Comparison of ENCODE assay signal across 1 cellular context in genomic region chr10:122113161-122113944, GRCh38.
TF ChIP-seq lines count a peak whose summit lies in the region.

No MANE protein-coding gene starts in this region.

TF ChIP-seq in HepG2, 621 proteins besides CTCF, POLR2A, EP300 and RAD21 (continued from another document and continues in another):
- TF ChIP-seq, protein P1, sequence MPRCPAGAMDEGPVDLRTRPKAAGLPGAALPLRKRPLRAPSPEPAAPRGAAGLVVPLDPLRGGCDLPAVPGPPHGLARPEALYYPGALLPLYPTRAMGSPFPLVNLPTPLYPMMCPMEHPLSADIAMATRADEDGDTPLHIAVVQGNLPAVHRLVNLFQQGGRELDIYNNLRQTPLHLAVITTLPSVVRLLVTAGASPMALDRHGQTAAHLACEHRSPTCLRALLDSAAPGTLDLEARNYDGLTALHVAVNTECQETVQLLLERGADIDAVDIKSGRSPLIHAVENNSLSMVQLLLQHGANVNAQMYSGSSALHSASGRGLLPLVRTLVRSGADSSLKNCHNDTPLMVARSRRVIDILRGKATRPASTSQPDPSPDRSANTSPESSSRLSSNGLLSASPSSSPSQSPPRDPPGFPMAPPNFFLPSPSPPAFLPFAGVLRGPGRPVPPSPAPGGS (CRISPR knock-in tag; IDR thresholded peaks at IDR 0.05) = 0 out of 2 replicates have a peak, but pooled peaks have one; percentile 26
- no peak; the same call in 1 of the 2 replicates for TF ChIP-seq PATZ1 (CRISPR knock-in tag; IDR thresholded peaks at IDR 0.05)
- TF ChIP-seq CREB1 (IDR thresholded peaks at IDR 0.05) = peak; percentile 62
- TF ChIP-seq CREB1 (CRISPR knock-in tag; IDR thresholded peaks at IDR 0.05) = 0 out of 2 replicates have a peak, but pooled peaks have one; percentile 12
- no peak for TF ChIP-seq ATF1 (CRISPR knock-in tag; IDR thresholded peaks at IDR 0.05)
- TF ChIP-seq, protein P2, sequence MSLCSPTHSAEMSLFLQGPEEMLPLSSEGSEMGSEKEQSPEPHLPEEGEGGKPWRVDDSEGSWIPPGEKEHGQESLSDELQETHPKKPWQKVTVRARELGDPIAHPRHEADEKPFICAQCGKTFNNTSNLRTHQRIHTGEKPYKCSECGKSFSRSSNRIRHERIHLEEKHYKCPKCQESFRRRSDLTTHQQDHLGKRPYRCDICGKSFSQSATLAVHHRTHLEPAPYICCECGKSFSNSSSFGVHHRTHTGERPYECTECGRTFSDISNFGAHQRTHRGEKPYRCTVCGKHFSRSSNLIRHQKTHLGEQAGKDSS (CRISPR knock-in tag; IDR thresholded peaks at IDR 0.05; ENCODE audit: borderline replicate concordance, low read depth) = no peak
- peak; percentile 81; the same call in 1 of the 2 replicates for TF ChIP-seq ZNF777 (CRISPR knock-in tag; IDR thresholded peaks at IDR 0.05)
- TF ChIP-seq BORCS8-MEF2B (CRISPR knock-in tag; IDR thresholded peaks at IDR 0.05) = peak; percentile 36; the same call in 1 of the 2 replicates
- TF ChIP-seq ZNF101 (CRISPR knock-in tag; IDR thresholded peaks at IDR 0.05; ENCODE audit: borderline replicate concordance, low read depth) = no peak
- peak; percentile 13; the same call in 1 of the 2 replicates for TF ChIP-seq KMT2A (CRISPR knock-in tag; IDR thresholded peaks at IDR 0.05)
- TF ChIP-seq ZNF484 (CRISPR knock-in tag; IDR thresholded peaks at IDR 0.05; ENCODE audit: borderline replicate concordance, low read depth) = no peak
- peak; percentile 79 for TF ChIP-seq BRD4 (CRISPR knock-in tag; IDR thresholded peaks at IDR 0.05)
- TF ChIP-seq ZNF720 (CRISPR knock-in tag; IDR thresholded peaks at IDR 0.05) = no peak
- no peak for TF ChIP-seq RFX3 (CRISPR knock-in tag; IDR thresholded peaks at IDR 0.05)
- no peak for TF ChIP-seq FOXM1 (CRISPR knock-in tag; IDR thresholded peaks at IDR 0.05)
- TF ChIP-seq NR2F6 (IDR thresholded peaks at IDR 0.05) = peak; percentile 19; the same call in 1 of the 2 replicates
- peak; percentile 42; the same call in 1 of the 2 replicates for TF ChIP-seq NR2F6 (CRISPR knock-in tag; IDR thresholded peaks at IDR 0.05)
- TF ChIP-seq ELF4 (CRISPR knock-in tag; IDR thresholded peaks at IDR 0.05; ENCODE audit: borderline replicate concordance) = no peak
- TF ChIP-seq THAP11 (CRISPR knock-in tag; IDR thresholded peaks at IDR 0.05) = no peak
- no peak for TF ChIP-seq FOXO1 (CRISPR knock-in tag; IDR thresholded peaks at IDR 0.05)
- TF ChIP-seq, protein P3, sequence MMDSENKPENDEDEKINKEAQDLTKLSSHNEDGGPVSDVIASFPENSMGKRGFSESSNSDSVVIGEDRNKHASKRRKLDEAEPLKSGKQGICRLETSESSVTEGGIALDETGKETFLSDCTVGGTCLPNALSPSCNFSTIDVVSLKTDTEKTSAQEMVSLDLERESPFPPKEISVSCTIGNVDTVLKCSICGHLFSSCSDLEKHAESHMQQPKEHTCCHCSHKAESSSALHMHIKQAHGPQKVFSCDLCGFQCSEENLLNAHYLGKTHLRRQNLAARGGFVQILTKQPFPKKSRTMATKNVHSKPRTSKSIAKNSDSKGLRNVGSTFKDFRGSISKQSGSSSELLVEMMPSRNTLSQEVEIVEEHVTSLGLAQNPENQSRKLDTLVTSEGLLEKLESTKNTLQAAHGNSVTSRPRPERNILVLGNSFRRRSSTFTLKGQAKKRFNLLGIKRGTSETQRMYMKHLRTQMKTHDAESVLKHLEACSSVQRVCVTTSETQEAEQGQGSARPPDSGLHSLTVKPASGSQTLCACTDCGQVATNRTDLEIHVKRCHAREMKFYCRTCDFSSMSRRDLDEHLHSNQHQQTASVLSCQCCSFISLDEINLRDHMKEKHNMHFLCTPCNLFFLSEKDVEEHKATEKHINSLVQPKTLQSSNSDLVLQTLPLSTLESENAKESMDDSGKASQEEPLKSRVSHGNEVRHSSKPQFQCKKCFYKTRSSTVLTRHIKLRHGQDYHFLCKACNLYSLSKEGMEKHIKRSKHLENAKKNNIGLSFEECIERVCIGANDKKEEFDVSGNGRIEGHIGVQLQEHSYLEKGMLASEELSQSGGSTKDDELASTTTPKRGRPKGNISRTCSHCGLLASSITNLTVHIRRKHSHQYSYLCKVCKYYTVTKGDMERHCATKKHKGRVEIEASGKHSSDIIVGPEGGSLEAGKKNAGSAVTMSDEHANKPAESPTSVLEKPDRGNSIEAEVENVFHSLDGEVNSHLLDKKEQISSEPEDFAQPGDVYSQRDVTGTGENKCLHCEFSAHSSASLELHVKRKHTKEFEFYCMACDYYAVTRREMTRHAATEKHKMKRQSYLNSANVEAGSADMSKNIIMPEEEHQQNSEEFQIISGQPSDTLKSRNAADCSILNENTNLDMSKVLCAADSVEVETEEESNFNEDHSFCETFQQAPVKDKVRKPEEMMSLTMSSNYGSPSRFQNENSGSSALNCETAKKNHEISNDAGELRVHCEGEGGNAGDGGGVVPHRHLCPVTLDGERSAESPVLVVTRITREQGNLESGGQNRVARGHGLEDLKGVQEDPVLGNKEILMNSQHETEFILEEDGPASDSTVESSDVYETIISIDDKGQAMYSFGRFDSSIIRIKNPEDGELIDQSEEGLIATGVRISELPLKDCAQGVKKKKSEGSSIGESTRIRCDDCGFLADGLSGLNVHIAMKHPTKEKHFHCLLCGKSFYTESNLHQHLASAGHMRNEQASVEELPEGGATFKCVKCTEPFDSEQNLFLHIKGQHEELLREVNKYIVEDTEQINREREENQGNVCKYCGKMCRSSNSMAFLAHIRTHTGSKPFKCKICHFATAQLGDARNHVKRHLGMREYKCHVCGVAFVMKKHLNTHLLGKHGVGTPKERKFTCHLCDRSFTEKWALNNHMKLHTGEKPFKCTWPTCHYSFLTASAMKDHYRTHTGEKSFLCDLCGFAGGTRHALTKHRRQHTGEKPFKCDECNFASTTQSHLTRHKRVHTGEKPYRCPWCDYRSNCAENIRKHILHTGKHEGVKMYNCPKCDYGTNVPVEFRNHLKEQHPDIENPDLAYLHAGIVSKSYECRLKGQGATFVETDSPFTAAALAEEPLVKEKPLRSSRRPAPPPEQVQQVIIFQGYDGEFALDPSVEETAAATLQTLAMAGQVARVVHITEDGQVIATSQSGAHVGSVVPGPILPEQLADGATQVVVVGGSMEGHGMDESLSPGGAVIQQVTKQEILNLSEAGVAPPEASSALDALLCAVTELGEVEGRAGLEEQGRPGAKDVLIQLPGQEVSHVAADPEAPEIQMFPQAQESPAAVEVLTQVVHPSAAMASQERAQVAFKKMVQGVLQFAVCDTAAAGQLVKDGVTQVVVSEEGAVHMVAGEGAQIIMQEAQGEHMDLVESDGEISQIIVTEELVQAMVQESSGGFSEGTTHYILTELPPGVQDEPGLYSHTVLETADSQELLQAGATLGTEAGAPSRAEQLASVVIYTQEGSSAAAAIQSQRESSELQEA (CRISPR knock-in tag; IDR thresholded peaks at IDR 0.05; ENCODE audit: not compliant biosample characterization) = no peak
- TF ChIP-seq ZNF546 (CRISPR knock-in tag; conservative IDR thresholded peaks at IDR 0.05) = no peak
- peak; percentile 38; the same call in 1 of the 2 replicates for TF ChIP-seq ZNF563 (CRISPR knock-in tag; IDR thresholded peaks at IDR 0.05)
- TF ChIP-seq NFYC (CRISPR knock-in tag; IDR thresholded peaks at IDR 0.05) = no peak
- TF ChIP-seq, protein P4, sequence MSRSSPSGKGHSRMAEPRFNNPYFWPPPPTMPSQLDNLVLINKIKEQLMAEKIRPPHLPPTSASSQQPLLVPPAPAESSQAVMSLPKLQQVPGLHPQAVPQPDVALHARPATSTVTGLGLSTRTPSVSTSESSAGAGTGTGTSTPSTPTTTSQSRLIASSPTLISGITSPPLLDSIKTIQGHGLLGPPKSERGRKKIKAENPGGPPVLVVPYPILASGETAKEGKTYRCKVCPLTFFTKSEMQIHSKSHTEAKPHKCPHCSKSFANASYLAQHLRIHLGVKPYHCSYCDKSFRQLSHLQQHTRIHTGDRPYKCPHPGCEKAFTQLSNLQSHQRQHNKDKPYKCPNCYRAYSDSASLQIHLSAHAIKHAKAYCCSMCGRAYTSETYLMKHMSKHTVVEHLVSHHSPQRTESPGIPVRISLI (CRISPR knock-in tag; IDR thresholded peaks at IDR 0.05; ENCODE audit: borderline replicate concordance) = 0 out of 2 replicates have a peak, but pooled peaks have one; percentile 16
- no peak for TF ChIP-seq NFATC3 (CRISPR knock-in tag; IDR thresholded peaks at IDR 0.05)
- TF ChIP-seq HNRNPH1 (optimal IDR thresholded peaks at IDR 0.05; ENCODE audit: low read depth, low read length) = no peak
- 0 out of 2 replicates have a peak, but pooled peaks have one; percentile 30 for TF ChIP-seq PAWR (CRISPR knock-in tag; IDR thresholded peaks at IDR 0.05; ENCODE audit: borderline replicate concordance)
- no peak for TF ChIP-seq MIER2 (CRISPR knock-in tag; IDR thresholded peaks at IDR 0.05)
- TF ChIP-seq HMG20B (CRISPR knock-in tag; conservative IDR thresholded peaks at IDR 0.05) = no peak
- no peak for TF ChIP-seq CC2D1A (CRISPR knock-in tag; IDR thresholded peaks at IDR 0.05)
- no peak for TF ChIP-seq SCMH1 (CRISPR knock-in tag; IDR thresholded peaks at IDR 0.05; ENCODE audit: borderline replicate concordance)
- TF ChIP-seq PHF8 (CRISPR knock-in tag; IDR thresholded peaks at IDR 0.05) = peak; percentile 90
- TF ChIP-seq, protein P5, sequence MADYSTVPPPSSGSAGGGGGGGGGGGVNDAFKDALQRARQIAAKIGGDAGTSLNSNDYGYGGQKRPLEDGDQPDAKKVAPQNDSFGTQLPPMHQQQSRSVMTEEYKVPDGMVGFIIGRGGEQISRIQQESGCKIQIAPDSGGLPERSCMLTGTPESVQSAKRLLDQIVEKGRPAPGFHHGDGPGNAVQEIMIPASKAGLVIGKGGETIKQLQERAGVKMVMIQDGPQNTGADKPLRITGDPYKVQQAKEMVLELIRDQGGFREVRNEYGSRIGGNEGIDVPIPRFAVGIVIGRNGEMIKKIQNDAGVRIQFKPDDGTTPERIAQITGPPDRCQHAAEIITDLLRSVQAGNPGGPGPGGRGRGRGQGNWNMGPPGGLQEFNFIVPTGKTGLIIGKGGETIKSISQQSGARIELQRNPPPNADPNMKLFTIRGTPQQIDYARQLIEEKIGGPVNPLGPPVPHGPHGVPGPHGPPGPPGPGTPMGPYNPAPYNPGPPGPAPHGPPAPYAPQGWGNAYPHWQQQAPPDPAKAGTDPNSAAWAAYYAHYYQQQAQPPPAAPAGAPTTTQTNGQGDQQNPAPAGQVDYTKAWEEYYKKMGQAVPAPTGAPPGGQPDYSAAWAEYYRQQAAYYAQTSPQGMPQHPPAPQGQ (CRISPR knock-in tag; IDR thresholded peaks at IDR 0.05; ENCODE audit: borderline replicate concordance) = no peak
- peak; percentile 59; the same call in 1 of the 2 replicates for TF ChIP-seq SMYD3 (CRISPR knock-in tag; IDR thresholded peaks at IDR 0.05)
- no peak; the same call in 1 of the 2 replicates for TF ChIP-seq SRY (CRISPR knock-in tag; IDR thresholded peaks at IDR 0.05)
- peak; percentile 81; the same call in 1 of the 2 replicates for TF ChIP-seq MTA1 (CRISPR knock-in tag; IDR thresholded peaks at IDR 0.05; ENCODE audit: borderline replicate concordance)
- no peak for TF ChIP-seq GLMP (CRISPR knock-in tag; IDR thresholded peaks at IDR 0.05; ENCODE audit: borderline replicate concordance)
- no peak for TF ChIP-seq PRMT3 (CRISPR knock-in tag; IDR thresholded peaks at IDR 0.05; ENCODE audit: borderline replicate concordance, low read depth)
- TF ChIP-seq EZH2 (conservative IDR thresholded peaks at IDR 0.05; ENCODE audit: low read depth, low read length) = no peak
- peak; percentile 8 for TF ChIP-seq AGO1 (IDR thresholded peaks at IDR 0.05; ENCODE audit: low read depth, low read length, poor library complexity, severe bottlenecking)
- TF ChIP-seq, protein P6, sequence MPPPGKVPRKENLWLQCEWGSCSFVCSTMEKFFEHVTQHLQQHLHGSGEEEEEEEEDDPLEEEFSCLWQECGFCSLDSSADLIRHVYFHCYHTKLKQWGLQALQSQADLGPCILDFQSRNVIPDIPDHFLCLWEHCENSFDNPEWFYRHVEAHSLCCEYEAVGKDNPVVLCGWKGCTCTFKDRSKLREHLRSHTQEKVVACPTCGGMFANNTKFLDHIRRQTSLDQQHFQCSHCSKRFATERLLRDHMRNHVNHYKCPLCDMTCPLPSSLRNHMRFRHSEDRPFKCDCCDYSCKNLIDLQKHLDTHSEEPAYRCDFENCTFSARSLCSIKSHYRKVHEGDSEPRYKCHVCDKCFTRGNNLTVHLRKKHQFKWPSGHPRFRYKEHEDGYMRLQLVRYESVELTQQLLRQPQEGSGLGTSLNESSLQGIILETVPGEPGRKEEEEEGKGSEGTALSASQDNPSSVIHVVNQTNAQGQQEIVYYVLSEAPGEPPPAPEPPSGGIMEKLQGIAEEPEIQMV (CRISPR knock-in tag; IDR thresholded peaks at IDR 0.05; ENCODE audit: low read depth) = no peak
- no peak for TF ChIP-seq ATM (IDR thresholded peaks at IDR 0.05; ENCODE audit: borderline replicate concordance)
- 0 out of 2 replicates have a peak, but pooled peaks have one; percentile 62 for TF ChIP-seq ZNF576 (CRISPR knock-in tag; IDR thresholded peaks at IDR 0.05)
- no peak for TF ChIP-seq SMARCC2 (IDR thresholded peaks at IDR 0.05)
- TF ChIP-seq TOPORS (CRISPR knock-in tag; IDR thresholded peaks at IDR 0.05) = no peak
- TF ChIP-seq ZNF660 (CRISPR knock-in tag; IDR thresholded peaks at IDR 0.05; ENCODE audit: borderline replicate concordance, low read depth) = 0 out of 2 replicates have a peak, but pooled peaks have one; percentile 44
- peak; percentile 60; the same call in 1 of the 2 replicates for TF ChIP-seq ZC3H4 (CRISPR knock-in tag; IDR thresholded peaks at IDR 0.05; ENCODE audit: borderline replicate concordance)
- no peak for TF ChIP-seq ZKSCAN8 (CRISPR knock-in tag; IDR thresholded peaks at IDR 0.05; ENCODE audit: borderline replicate concordance)
